Comparison of ENCODE assay signal across 1 cellular context in genomic region chr19:2840794-2841790, GRCh38.
TF ChIP-seq lines count a peak whose summit lies in the region.

TSS of gene ZNF555 (plus strand) at chr19:2841475. CDS start at chr19:2841573, 98 bp downstream.

TF ChIP-seq in HepG2, 621 proteins besides CTCF, POLR2A, EP300 and RAD21 (continued from another document and continues in another):
- TF ChIP-seq CREB1 (IDR thresholded peaks at IDR 0.05), result peak; percentile 99
- TF ChIP-seq CREB1 (CRISPR knock-in tag; IDR thresholded peaks at IDR 0.05), result peak; percentile 88
- TF ChIP-seq ZNF768 (CRISPR knock-in tag; IDR thresholded peaks at IDR 0.05), result peak; percentile 41
- TF ChIP-seq TRIM24 (CRISPR knock-in tag; IDR thresholded peaks at IDR 0.05), result no peak
- TF ChIP-seq ZNF251 (CRISPR knock-in tag; IDR thresholded peaks at IDR 0.05), result no peak
- peak; percentile 86; the same call in 1 of the 2 replicates for TF ChIP-seq GTF3A (CRISPR knock-in tag; conservative IDR thresholded peaks at IDR 0.05)
- TF ChIP-seq LCORL (IDR thresholded peaks at IDR 0.05), result no peak
- TF ChIP-seq LCORL (CRISPR knock-in tag; IDR thresholded peaks at IDR 0.05), result peak; percentile 95
- no peak for TF ChIP-seq ZNF326 (CRISPR knock-in tag; IDR thresholded peaks at IDR 0.05; ENCODE audit: borderline replicate concordance)
- peak; percentile 35; the same call in 1 of the 2 replicates for TF ChIP-seq ZNF331 (CRISPR knock-in tag; IDR thresholded peaks at IDR 0.05)
- TF ChIP-seq POLR2AphosphoS2 (IDR thresholded peaks at IDR 0.05; ENCODE audit: low read depth, low read length), result no peak
- TF ChIP-seq ZNF569 (CRISPR knock-in tag; IDR thresholded peaks at IDR 0.05; ENCODE audit: borderline replicate concordance), result no peak
- peak; percentile 95 for TF ChIP-seq KDM5B (CRISPR knock-in tag; IDR thresholded peaks at IDR 0.05; ENCODE audit: borderline replicate concordance)
- TF ChIP-seq JUNB (CRISPR knock-in tag; IDR thresholded peaks at IDR 0.05; ENCODE audit: borderline replicate concordance), result no peak
- TF ChIP-seq, protein P1, sequence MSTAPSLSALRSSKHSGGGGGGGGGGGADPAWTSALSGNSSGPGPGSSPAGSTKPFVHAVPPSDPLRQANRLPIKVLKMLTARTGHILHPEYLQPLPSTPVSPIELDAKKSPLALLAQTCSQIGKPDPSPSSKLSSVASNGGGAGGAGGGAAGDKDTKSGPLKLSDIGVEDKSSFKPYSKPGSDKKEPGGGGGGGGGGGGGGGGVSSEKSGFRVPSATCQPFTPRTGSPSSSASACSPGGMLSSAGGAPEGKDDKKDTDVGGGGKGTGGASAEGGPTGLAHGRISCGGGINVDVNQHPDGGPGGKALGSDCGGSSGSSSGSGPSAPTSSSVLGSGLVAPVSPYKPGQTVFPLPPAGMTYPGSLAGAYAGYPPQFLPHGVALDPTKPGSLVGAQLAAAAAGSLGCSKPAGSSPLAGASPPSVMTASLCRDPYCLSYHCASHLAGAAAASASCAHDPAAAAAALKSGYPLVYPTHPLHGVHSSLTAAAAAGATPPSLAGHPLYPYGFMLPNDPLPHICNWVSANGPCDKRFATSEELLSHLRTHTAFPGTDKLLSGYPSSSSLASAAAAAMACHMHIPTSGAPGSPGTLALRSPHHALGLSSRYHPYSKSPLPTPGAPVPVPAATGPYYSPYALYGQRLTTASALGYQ (CRISPR knock-in tag; IDR thresholded peaks at IDR 0.05), result peak; percentile 81; the same call in 1 of the 2 replicates
- 0 out of 2 replicates have a peak, but pooled peaks have one; percentile 12 for TF ChIP-seq ELF3 (CRISPR knock-in tag; IDR thresholded peaks at IDR 0.05)
- TF ChIP-seq, protein P2, sequence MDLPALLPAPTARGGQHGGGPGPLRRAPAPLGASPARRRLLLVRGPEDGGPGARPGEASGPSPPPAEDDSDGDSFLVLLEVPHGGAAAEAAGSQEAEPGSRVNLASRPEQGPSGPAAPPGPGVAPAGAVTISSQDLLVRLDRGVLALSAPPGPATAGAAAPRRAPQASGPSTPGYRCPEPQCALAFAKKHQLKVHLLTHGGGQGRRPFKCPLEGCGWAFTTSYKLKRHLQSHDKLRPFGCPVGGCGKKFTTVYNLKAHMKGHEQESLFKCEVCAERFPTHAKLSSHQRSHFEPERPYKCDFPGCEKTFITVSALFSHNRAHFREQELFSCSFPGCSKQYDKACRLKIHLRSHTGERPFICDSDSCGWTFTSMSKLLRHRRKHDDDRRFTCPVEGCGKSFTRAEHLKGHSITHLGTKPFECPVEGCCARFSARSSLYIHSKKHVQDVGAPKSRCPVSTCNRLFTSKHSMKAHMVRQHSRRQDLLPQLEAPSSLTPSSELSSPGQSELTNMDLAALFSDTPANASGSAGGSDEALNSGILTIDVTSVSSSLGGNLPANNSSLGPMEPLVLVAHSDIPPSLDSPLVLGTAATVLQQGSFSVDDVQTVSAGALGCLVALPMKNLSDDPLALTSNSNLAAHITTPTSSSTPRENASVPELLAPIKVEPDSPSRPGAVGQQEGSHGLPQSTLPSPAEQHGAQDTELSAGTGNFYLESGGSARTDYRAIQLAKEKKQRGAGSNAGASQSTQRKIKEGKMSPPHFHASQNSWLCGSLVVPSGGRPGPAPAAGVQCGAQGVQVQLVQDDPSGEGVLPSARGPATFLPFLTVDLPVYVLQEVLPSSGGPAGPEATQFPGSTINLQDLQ (CRISPR knock-in tag; IDR thresholded peaks at IDR 0.05), result peak; percentile 68; the same call in 1 of the 2 replicates
- TF ChIP-seq RARG (CRISPR knock-in tag; IDR thresholded peaks at IDR 0.05; ENCODE audit: low read depth), result peak; percentile 68; the same call in 1 of the 2 replicates
- peak; percentile 87; the same call in 1 of the 2 replicates for TF ChIP-seq ZNF317 (CRISPR knock-in tag; IDR thresholded peaks at IDR 0.05)
- peak; percentile 55 for TF ChIP-seq PHF20 (CRISPR knock-in tag; IDR thresholded peaks at IDR 0.05)
- no peak for TF ChIP-seq ZNF121 (CRISPR knock-in tag; IDR thresholded peaks at IDR 0.05)
- TF ChIP-seq MYPOP (CRISPR knock-in tag; IDR thresholded peaks at IDR 0.05), result peak; percentile 88
- no peak for TF ChIP-seq KDM4B (CRISPR knock-in tag; IDR thresholded peaks at IDR 0.05)
- TF ChIP-seq MTA1 (CRISPR knock-in tag; IDR thresholded peaks at IDR 0.05; ENCODE audit: borderline replicate concordance), result peak; percentile 100
- TF ChIP-seq ZNF775 (CRISPR knock-in tag; IDR thresholded peaks at IDR 0.05; ENCODE audit: borderline replicate concordance), result 0 out of 2 replicates have a peak, but pooled peaks have one; percentile 55
- peak; percentile 77 for TF ChIP-seq TBX2 (CRISPR knock-in tag; IDR thresholded peaks at IDR 0.05; ENCODE audit: borderline replicate concordance)
- no peak for TF ChIP-seq ZNF577 (CRISPR knock-in tag; IDR thresholded peaks at IDR 0.05; ENCODE audit: borderline replicate concordance, low read depth)
- peak; percentile 47; the same call in 1 of the 2 replicates for TF ChIP-seq TP53 (CRISPR knock-in tag; conservative IDR thresholded peaks at IDR 0.05)
- TF ChIP-seq RFXAP (CRISPR knock-in tag; IDR thresholded peaks at IDR 0.05; ENCODE audit: borderline replicate concordance), result peak; percentile 53; the same call in 1 of the 2 replicates
- no peak for TF ChIP-seq AFF4 (CRISPR knock-in tag; IDR thresholded peaks at IDR 0.05)
- TF ChIP-seq CENPX (CRISPR knock-in tag; IDR thresholded peaks at IDR 0.05), result no peak
- no peak for TF ChIP-seq GPN1 (CRISPR knock-in tag; IDR thresholded peaks at IDR 0.05; ENCODE audit: borderline replicate concordance)
- TF ChIP-seq NBN (conservative IDR thresholded peaks at IDR 0.05), result no peak
- peak; percentile 92; the same call in 1 of the 2 replicates for TF ChIP-seq NCOA1 (CRISPR knock-in tag; IDR thresholded peaks at IDR 0.05)
- TF ChIP-seq ZNF235 (CRISPR knock-in tag; IDR thresholded peaks at IDR 0.05; ENCODE audit: borderline replicate concordance), result no peak
- peak; percentile 96 for TF ChIP-seq SALL2 (CRISPR knock-in tag; IDR thresholded peaks at IDR 0.05)
- TF ChIP-seq HIVEP1 (CRISPR knock-in tag; IDR thresholded peaks at IDR 0.05), result peak; percentile 69; the same call in 1 of the 2 replicates
- peak; percentile 95 for TF ChIP-seq CHD4 (IDR thresholded peaks at IDR 0.05; ENCODE audit: borderline replicate concordance, low read length)
- TF ChIP-seq ZNF629 (CRISPR knock-in tag; conservative IDR thresholded peaks at IDR 0.05), result peak; percentile 36
- peak; percentile 77 for TF ChIP-seq JUN (CRISPR knock-in tag; IDR thresholded peaks at IDR 0.05)
- no peak for TF ChIP-seq NPAS2 (CRISPR knock-in tag; IDR thresholded peaks at IDR 0.05; ENCODE audit: borderline replicate concordance)
- 0 out of 2 replicates have a peak, but pooled peaks have one; percentile 53 for TF ChIP-seq TIGD3 (CRISPR knock-in tag; IDR thresholded peaks at IDR 0.05; ENCODE audit: borderline replicate concordance)
- TF ChIP-seq, protein P3, sequence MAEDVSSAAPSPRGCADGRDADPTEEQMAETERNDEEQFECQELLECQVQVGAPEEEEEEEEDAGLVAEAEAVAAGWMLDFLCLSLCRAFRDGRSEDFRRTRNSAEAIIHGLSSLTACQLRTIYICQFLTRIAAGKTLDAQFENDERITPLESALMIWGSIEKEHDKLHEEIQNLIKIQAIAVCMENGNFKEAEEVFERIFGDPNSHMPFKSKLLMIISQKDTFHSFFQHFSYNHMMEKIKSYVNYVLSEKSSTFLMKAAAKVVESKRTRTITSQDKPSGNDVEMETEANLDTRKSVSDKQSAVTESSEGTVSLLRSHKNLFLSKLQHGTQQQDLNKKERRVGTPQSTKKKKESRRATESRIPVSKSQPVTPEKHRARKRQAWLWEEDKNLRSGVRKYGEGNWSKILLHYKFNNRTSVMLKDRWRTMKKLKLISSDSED (CRISPR knock-in tag; IDR thresholded peaks at IDR 0.05), result 0 out of 2 replicates have a peak, but pooled peaks have one; percentile 44
- no peak for TF ChIP-seq ZEB1 (IDR thresholded peaks at IDR 0.05; ENCODE audit: insufficient replicate concordance, low read depth)
- TF ChIP-seq ZNF839 (CRISPR knock-in tag; IDR thresholded peaks at IDR 0.05; ENCODE audit: borderline replicate concordance), result 0 out of 2 replicates have a peak, but pooled peaks have one; percentile 22
- TF ChIP-seq RFX1 (IDR thresholded peaks at IDR 0.05), result no peak
- TF ChIP-seq ZNF614 (CRISPR knock-in tag; IDR thresholded peaks at IDR 0.05; ENCODE audit: borderline replicate concordance), result peak; percentile 79; the same call in 1 of the 2 replicates
- no peak for TF ChIP-seq SIX1 (CRISPR knock-in tag; IDR thresholded peaks at IDR 0.05; ENCODE audit: borderline replicate concordance)
- no peak for TF ChIP-seq ZNF3 (CRISPR knock-in tag; IDR thresholded peaks at IDR 0.05)
- TF ChIP-seq ZNF180 (CRISPR knock-in tag; IDR thresholded peaks at IDR 0.05; ENCODE audit: borderline replicate concordance, low read depth), result no peak
- TF ChIP-seq HOXD1 (CRISPR knock-in tag; IDR thresholded peaks at IDR 0.05), result peak; percentile 77
- TF ChIP-seq NFE2 (CRISPR knock-in tag; IDR thresholded peaks at IDR 0.05), result no peak
- TF ChIP-seq ATF1 (CRISPR knock-in tag; IDR thresholded peaks at IDR 0.05), result peak; percentile 86; the same call in 1 of the 2 replicates
- peak; percentile 97 for TF ChIP-seq ZMAT3 (CRISPR knock-in tag; conservative IDR thresholded peaks at IDR 0.05)
- no peak for TF ChIP-seq SOX13 (IDR thresholded peaks at IDR 0.05)
- TF ChIP-seq SOX13 (CRISPR knock-in tag; conservative IDR thresholded peaks at IDR 0.05 in 1 of 2, IDR thresholded peaks at IDR 0.05 in 1 of 2), result peak in 1 of 2 experiments; percentile 25; a peak in 2 of 4 replicates
- peak; percentile 85 for TF ChIP-seq MEF2D (CRISPR knock-in tag; IDR thresholded peaks at IDR 0.05)
- no peak for TF ChIP-seq TEF (CRISPR knock-in tag; IDR thresholded peaks at IDR 0.05)
- no peak for TF ChIP-seq ZNF20 (CRISPR knock-in tag; IDR thresholded peaks at IDR 0.05)
- TF ChIP-seq GATAD1 (CRISPR knock-in tag; IDR thresholded peaks at IDR 0.05), result peak; percentile 62
- peak; percentile 86 for TF ChIP-seq DMAP1 (CRISPR knock-in tag; IDR thresholded peaks at IDR 0.05)
- TF ChIP-seq ATF2 (CRISPR knock-in tag; IDR thresholded peaks at IDR 0.05), result peak; percentile 92
- TF ChIP-seq BRD4 (CRISPR knock-in tag; IDR thresholded peaks at IDR 0.05), result peak; percentile 92
- 0 out of 2 replicates have a peak, but pooled peaks have one; percentile 82 for TF ChIP-seq KLF15 (CRISPR knock-in tag; IDR thresholded peaks at IDR 0.05; ENCODE audit: borderline replicate concordance)
- no peak for TF ChIP-seq RNF2 (conservative IDR thresholded peaks at IDR 0.05; ENCODE audit: low read depth)
- no peak for TF ChIP-seq ZNF496 (CRISPR knock-in tag; IDR thresholded peaks at IDR 0.05; ENCODE audit: insufficient replicate concordance)
